12 cellular contexts compared by ENCODE assay signal in genomic region chr20:36941403-36941835, GRCh38. TPM values are rescaled to one million over a fixed set of nuclear protein-coding genes. Genes with fewer than 3 reads are reported as not detected.
DNase-seq lines count a peak whose midpoint lies in the region; ATAC-seq and TF ChIP-seq lines count a peak whose summit lies in the region.
"Had no signal": no experiment of that assay in that cellular context is flagged by ENCODE, and none has a peak within 500 bp of the region (broad histone marks: within the 10 kb centered on the region; RNA-seq: fewer than 3 reads in every experiment).

No MANE protein-coding gene starts in this region.

- H3K27me3 ChIP-seq in right atrium auricular region (no peaks in the 10 kb centered on the region), body of pancreas (no peaks in the 10 kb centered on the region), muscle layer of duodenum (ENCODE audit: low read depth, low read length) (no peaks in the 10 kb centered on the region), vagina (no peaks in the 10 kb centered on the region)

- intact Hi-C loops in left ventricle myocardium superior (cut with micrococcal nuclease), result no loop called here
- intact Hi-C loops in body of pancreas (cut with DNase I), result no loop called here
- intact Hi-C loops in vagina (cut with DNase I), result no loop called here

- no peak overlapping the region for H3K4me3 ChIP-seq in right atrium auricular region
- H3K4me3 ChIP-seq in body of pancreas, result no peak overlapping the region
- no peak overlapping the region for H3K4me3 ChIP-seq in muscle layer of duodenum (ENCODE audit: low read depth in 1 of 2, low read length in 2 of 2)
- H3K4me3 ChIP-seq in vagina, result no peak overlapping the region

- WGBS in body of pancreas, 2 donors, result 11 to 13% methylated on average over 1 of the region's 1 CpG

- DNase-seq in right atrium auricular region (ENCODE audit: low spot score) (no peak), left ventricle myocardium superior (no peak), body of pancreas (peak in 1 of 4 donors; percentile 12), vagina (ENCODE audit: extremely low spot score in 2 of 2) (no peak)
- DNase-seq: glutamatergic neuron; stimulated activated naive B cell treated with anti-CD40 and anti-IgM and Interleukin-4, amounts not matched to agents 10 μg/mL and 1 μg/mL and 100 μg/mL, for 72 hours had no signal

- H3K9me3 ChIP-seq in right atrium auricular region (no peaks in the 10 kb centered on the region), body of pancreas (no peaks in the 10 kb centered on the region), muscle layer of duodenum (ENCODE audit: control insufficient read depth in 1 of 2, low read length in 2 of 2) (no peaks in the 10 kb centered on the region), vagina (no peaks in the 10 kb centered on the region)

- H3K36me3 ChIP-seq in right atrium auricular region (peaks cover 71% of the 10 kb centered on the region), body of pancreas (replicated peaks in 1 of 2; ENCODE audit: insufficient read depth in 1 of 2, low read depth in 2 of 2) (peaks cover 0 to 7% of the 10 kb centered on the region in 2 donors), muscle layer of duodenum (ENCODE audit: control insufficient read depth in 1 of 2, insufficient read depth in 2 of 2, low read length in 2 of 2) (peaks cover 8 to 14% of the 10 kb centered on the region in 2 donors), vagina (peaks cover 0 to 21% of the 10 kb centered on the region in 2 donors)

- peaks cover 0 to 92% of the 10 kb centered on the region in 2 donors for H3K4me1 ChIP-seq in right atrium auricular region
- peaks cover 92% of the 10 kb centered on the region for H3K4me1 ChIP-seq in body of pancreas
- H3K4me1 ChIP-seq in muscle layer of duodenum (ENCODE audit: control insufficient read depth in 1 of 2, insufficient read depth in 2 of 2, low read length in 2 of 2), result peaks cover 25 to 34% of the 10 kb centered on the region in 2 donors
- peaks cover 75% of the 10 kb centered on the region for H3K4me1 ChIP-seq in vagina
- H3K4me1 ChIP-seq: parathyroid adenoma had no signal

- no peak for TF ChIP-seq POLR2A in body of pancreas (IDR thresholded peaks at IDR 0.05)
- TF ChIP-seq POLR2A in vagina (IDR thresholded peaks at IDR 0.05), result no peak

- ATAC-seq in left ventricle myocardium superior (no peak), body of pancreas (no peak), HG03025 (IDR thresholded peaks at IDR 0.05; ENCODE audit: low FRiP score, unreplicated experiment) (no peak), GM18873 (IDR thresholded peaks at IDR 0.05; ENCODE audit: low FRiP score, unreplicated experiment) (no peak), HG02884 (IDR thresholded peaks at IDR 0.05; ENCODE audit: unreplicated experiment) (no peak)
- ATAC-seq: stimulated activated naive B cell treated with anti-CD40 and anti-IgM and Interleukin-4, amounts not matched to agents 10 μg/mL and 1 μg/mL and 100 μg/mL, for 72 hours had no signal

- TF ChIP-seq CTCF in right atrium auricular region (IDR thresholded peaks at IDR 0.05) (no peak), body of pancreas (IDR thresholded peaks at IDR 0.05) (no peak), vagina (IDR thresholded peaks at IDR 0.05) (no peak)

- H3K27ac ChIP-seq in right atrium auricular region (peak overlapping the region; percentile 73 to 94), body of pancreas (peak overlapping the region; percentile 51 to 78 (median 62)), muscle layer of duodenum (ENCODE audit: low read length) (peak overlapping the region; percentile 83), vagina (peak overlapping the region; percentile 74)
- H3K27ac ChIP-seq: C4-2B, parathyroid adenoma had no signal

RNA-seq across cellular contexts. Expression of gene SAMHD1, which starts 10.1 kb away (rescaled TPM):
- total RNA-seq in right atrium auricular region, result 100 to 1,000 TPM in 1 of 2 donors, 10 to 100 TPM in 1; 87.2 to 144 TPM
- 42.5 TPM for total RNA-seq in left ventricle myocardium superior
- total RNA-seq in body of pancreas, result 100 to 1,000 TPM in 1 of 2 donors, 10 to 100 TPM in 1; 87.7 to 116 TPM
- 142 TPM for total RNA-seq in vagina
